In genomic region chr9:105421154-105421553, GRCh38 we compare ENCODE assay signal across 28 cellular contexts.
"Had no signal": no experiment of that assay in that cellular context is flagged by ENCODE, and none has a peak within 500 bp of the region (broad histone marks: within the 10 kb centered on the region; RNA-seq: fewer than 3 reads in every experiment).

No MANE protein-coding gene starts in this region.

- H3K36me3 Mint-ChIP-seq: activated CD8-positive, alpha-beta memory T cell treated with anti-CD3 and anti-CD28 coated beads, Interleukin-2, amount 10 ng/mL, durations not matched to agents 7 days and 5 days; activated naive CD4-positive, alpha-beta T cell treated with anti-CD3 and anti-CD28 coated beads, Interleukin-2, amount 50 U/mL, for 24 hours; WTC11 had no signal

- H3K36me3 ChIP-seq: breast epithelium, Peyer's patch, SJCRH30 had no signal

- H3K27ac ChIP-seq: breast epithelium, Peyer's patch, RWPE1, SJCRH30 had no signal

- DNase-seq: activated CD4-positive, alpha-beta T cell treated with anti-CD3 and anti-CD28 coated beads for 48 hours; activated CD4-positive, alpha-beta T cell treated with anti-CD3 and anti-CD28 coated beads, Interleukin-2, amount 50 U/mL, for 48 hours; activated CD4-positive, CD25-positive, alpha-beta regulatory T cell treated with anti-CD3 and anti-CD28 coated beads, Interleukin-2, amount 50 U/mL, for 72 hours; activated CD8-positive, alpha-beta memory T cell treated with anti-CD3 and anti-CD28 coated beads, Interleukin-2, amount 10 ng/mL, durations not matched to agents 7 days and 5 days; activated effector memory CD4-positive, alpha-beta T cell treated with Interleukin-2 at 50 U/mL for 16 hours; activated naive CD4-positive, alpha-beta T cell; activated T-cell treated with anti-CD3 and anti-CD28 coated beads, Interleukin-2, amount 50 U/mL, for 24 hours; aorta; caudate nucleus; Karpas-422; MM.1S; NCI-H146; NCI-H187 treated with DMSO at 0.1 percent for 48 hours; NCI-H2081 treated with DMSO at 0.1 percent for 48 hours; NCI-H226; NCI-H526; NCI-H774; NK-92 treated with Interleukin-12 subunit alpha and Interleukin-12 subunit beta, amount 100 ng/mL, for 24 hours; Peyer's patch; Right ventricle myocardium superior; SJCRH30 had no signal

- H3K4me3 Mint-ChIP-seq: activated CD8-positive, alpha-beta memory T cell treated with anti-CD3 and anti-CD28 coated beads, Interleukin-2, amount 10 ng/mL, durations not matched to agents 7 days and 5 days; activated naive CD4-positive, alpha-beta T cell treated with anti-CD3 and anti-CD28 coated beads, Interleukin-2, amount 50 U/mL, for 24 hours; activated T-cell treated with anti-CD3 and anti-CD28 coated beads, Interleukin-2, amount 50 U/mL, for 24 hours; activated T-helper 1 cell treated with anti-CD3 and anti-CD28 coated beads, Interleukin-12 subunit alpha, Interleukin-12 subunit beta, Interleukin-2, Interleukin-4 antibody, amounts not matched to agents 30 ng/mL and 10 ng/mL and 1 ng/mL, durations not matched to agents 14 hours and 24 hours and 36 hours; T-helper 1 cell treated with Interleukin-12 subunit alpha and Interleukin-12 subunit beta and Interleukin-4 antibody, amounts not matched to agents 30 μg/mL and 1 μg/mL, for 36 hours; WTC11 had no signal

- ATAC-seq: activated CD8-positive, alpha-beta memory T cell treated with anti-CD3 and anti-CD28 coated beads, Interleukin-2, amount 10 ng/mL, durations not matched to agents 7 days and 5 days; SK-N-SH treated with all-trans-retinoic acid at 6 μM for 48 hours; WTC11 had no signal

- H3K27me3 ChIP-seq: breast epithelium, Peyer's patch, SJCRH30 had no signal

- H3K9me3 Mint-ChIP-seq: activated naive CD4-positive, alpha-beta T cell treated with anti-CD3 and anti-CD28 coated beads, Interleukin-2, amount 50 U/mL, for 24 hours; activated T-cell treated with anti-CD3 and anti-CD28 coated beads, Interleukin-2, amount 50 U/mL, for 24 hours; activated T-helper 1 cell treated with anti-CD3 and anti-CD28 coated beads, Interleukin-12 subunit alpha, Interleukin-12 subunit beta, Interleukin-2, Interleukin-4 antibody, amounts not matched to agents 30 ng/mL and 10 ng/mL and 1 ng/mL, durations not matched to agents 14 hours and 24 hours and 36 hours; T-helper 1 cell treated with Interleukin-12 subunit alpha and Interleukin-12 subunit beta and Interleukin-4 antibody, amounts not matched to agents 30 μg/mL and 1 μg/mL, for 36 hours; WTC11 had no signal

- H3K27ac Mint-ChIP-seq: activated CD8-positive, alpha-beta memory T cell treated with anti-CD3 and anti-CD28 coated beads, Interleukin-2, amount 10 ng/mL, durations not matched to agents 7 days and 5 days; activated naive CD4-positive, alpha-beta T cell treated with anti-CD3 and anti-CD28 coated beads, Interleukin-2, amount 50 U/mL, for 24 hours; activated T-cell treated with anti-CD3 and anti-CD28 coated beads, Interleukin-2, amount 50 U/mL, for 24 hours; activated T-helper 1 cell treated with anti-CD3 and anti-CD28 coated beads, Interleukin-12 subunit alpha, Interleukin-12 subunit beta, Interleukin-2, Interleukin-4 antibody, amounts not matched to agents 30 ng/mL and 10 ng/mL and 1 ng/mL, durations not matched to agents 14 hours and 24 hours and 36 hours; T-helper 1 cell treated with Interleukin-12 subunit alpha and Interleukin-12 subunit beta and Interleukin-4 antibody, amounts not matched to agents 30 μg/mL and 1 μg/mL, for 36 hours; WTC11 had no signal

- H3K4me3 ChIP-seq: breast epithelium, Peyer's patch, SJCRH30 had no signal

- H3K27me3 Mint-ChIP-seq: activated naive CD4-positive, alpha-beta T cell treated with anti-CD3 and anti-CD28 coated beads, Interleukin-2, amount 50 U/mL, for 24 hours; activated T-cell treated with anti-CD3 and anti-CD28 coated beads, Interleukin-2, amount 50 U/mL, for 24 hours had no signal

- H3K9me3 ChIP-seq: breast epithelium, Peyer's patch, SJCRH30 had no signal

- H3K4me1 ChIP-seq: breast epithelium, Peyer's patch, SJCRH30 had no signal

- H3K4me1 Mint-ChIP-seq: activated naive CD4-positive, alpha-beta T cell treated with anti-CD3 and anti-CD28 coated beads, Interleukin-2, amount 50 U/mL, for 24 hours; WTC11 had no signal
